13 cellular contexts compared by ENCODE assay signal in genomic region chr17:59751955-59752413, GRCh38. TPM values are rescaled to one million over a fixed set of nuclear protein-coding genes. Genes with fewer than 3 reads are reported as not detected.
DNase-seq lines count a peak whose midpoint lies in the region; ATAC-seq and TF ChIP-seq lines count a peak whose summit lies in the region.
"Had no signal": no experiment of that assay in that cellular context is flagged by ENCODE, and none has a peak within 500 bp of the region (broad histone marks: within the 10 kb centered on the region; RNA-seq: fewer than 3 reads in every experiment).

No MANE protein-coding gene starts in this region.

- POLR2A ChIA-PET in Caco-2 (lab: Charles Lee): interaction anchor here (0.6 to 0.9 kb wide), 3 partner anchors 45 to 107 kb away, joined by 3 to 11 read pairs (median 3); partner anchors contain the start of genes PTRH2 and VMP1

- H3K4me3 ChIP-seq in Caco-2 (ENCODE audit: low read depth, low read length): no peak overlapping the region
- H3K4me3 ChIP-seq: BLaER1 treated with 17β-estradiol and CSF1 and Interleukin-3, amounts not matched to agents 10 nM and 100 nM; gastrocnemius medialis; uterus had no signal

- H3K27me3 ChIP-seq in Caco-2 (replicated peaks; ENCODE audit: control insufficient read depth, insufficient read depth, low read length): no peaks in the 10 kb centered on the region
- H3K27me3 ChIP-seq: BLaER1 treated with 17β-estradiol and CSF1 and Interleukin-3, amounts not matched to agents 10 nM and 100 nM; gastrocnemius medialis; uterus had no signal

- intact Hi-C loops in Caco-2 (cut with micrococcal nuclease; ENCODE audit: unreplicated experiment): loop anchor here (5.0 kb wide), 1 partner anchor 285 kb away; no protein-coding TSS in a partner anchor

- peaks cover 39% of the 10 kb centered on the region for H3K4me1 ChIP-seq in Caco-2
- H3K4me1 ChIP-seq: uterus had no signal

- H3K27me3 Mint-ChIP-seq in activated naive CD8-positive, alpha-beta T cell: no peaks in the 10 kb centered on the region
- no peaks in the 10 kb centered on the region for H3K27me3 Mint-ChIP-seq in stimulated activated naive CD8-positive, alpha-beta T cell treated with anti-CD3 and anti-CD28 coated beads, Interleukin-15, Interleukin-2, amounts not matched to agents 100 ng/mL and 50 ng/mL, for 24 hours
- no peaks in the 10 kb centered on the region for H3K27me3 Mint-ChIP-seq in Caco-2 (ENCODE audit: insufficient read depth, unreplicated experiment)

- peak; percentile 35 for DNase-seq in stimulated activated CD4-positive, alpha-beta T cell treated with anti-CD3 and anti-CD28 coated beads, Interleukin-15, amount 100 ng/mL, for 24 hours
- DNase-seq in stimulated activated CD4-positive, alpha-beta T cell treated with anti-CD3 and anti-CD28 coated beads, Interleukin-12 subunit alpha, Interleukin-12 subunit beta, amount 100 ng/mL, for 4 hours: no peak
- DNase-seq in AG08396 (ENCODE audit: low spot score): no peak
- DNase-seq in Caco-2: no peak
- DNase-seq: gastrocnemius medialis, left colon, NCI-H510A, uterus had no signal

- no peaks in the 10 kb centered on the region for H3K36me3 ChIP-seq in Caco-2 (ENCODE audit: control insufficient read depth, insufficient read depth, low read length)
- H3K36me3 ChIP-seq: gastrocnemius medialis, uterus had no signal

- H3K9me3 ChIP-seq in Caco-2: no peaks in the 10 kb centered on the region
- H3K9me3 ChIP-seq: BLaER1 treated with 17β-estradiol and CSF1 and Interleukin-3, amounts not matched to agents 10 nM and 100 nM; gastrocnemius medialis; uterus had no signal

- H3K36me3 Mint-ChIP-seq in activated naive CD8-positive, alpha-beta T cell: peaks cover 4% of the 10 kb centered on the region
- peaks cover 15% of the 10 kb centered on the region for H3K36me3 Mint-ChIP-seq in stimulated activated naive CD8-positive, alpha-beta T cell treated with anti-CD3 and anti-CD28 coated beads, Interleukin-15, Interleukin-2, amounts not matched to agents 100 ng/mL and 50 ng/mL, for 24 hours (ENCODE audit: low read depth)
- H3K36me3 Mint-ChIP-seq in Caco-2 (ENCODE audit: insufficient read depth, unreplicated experiment): peaks cover 43% of the 10 kb centered on the region

- no TSS peak for BruUV-seq in Caco-2 (replicated peaks; lab: Mats Ljungman, UMichigan)

- CTCF ChIA-PET in Caco-2 (lab: Charles Lee): interaction anchor here (0.5 to 3.8 kb wide), 6 partner anchors 81 to 181 kb away, joined by 3 to 23 read pairs (median 5); no protein-coding TSS in a partner anchor

- ATAC-seq in HG03571 (IDR thresholded peaks at IDR 0.05; ENCODE audit: unreplicated experiment) (peak; percentile 51), GM18517 (IDR thresholded peaks at IDR 0.05; ENCODE audit: unreplicated experiment) (no peak)
- ATAC-seq: gastrocnemius medialis, left colon had no signal

- H3K9me3 Mint-ChIP-seq in activated naive CD8-positive, alpha-beta T cell (ENCODE audit: low read depth): no peaks in the 10 kb centered on the region
- no peaks in the 10 kb centered on the region for H3K9me3 Mint-ChIP-seq in stimulated activated naive CD8-positive, alpha-beta T cell treated with anti-CD3 and anti-CD28 coated beads, Interleukin-15, Interleukin-2, amounts not matched to agents 100 ng/mL and 50 ng/mL, for 24 hours
- no peaks in the 10 kb centered on the region for H3K9me3 Mint-ChIP-seq in Caco-2 (ENCODE audit: unreplicated experiment)

- no peak overlapping the region for H3K4me3 Mint-ChIP-seq in activated naive CD8-positive, alpha-beta T cell
- peak overlapping the region; percentile 39 for H3K4me3 Mint-ChIP-seq in stimulated activated naive CD8-positive, alpha-beta T cell treated with anti-CD3 and anti-CD28 coated beads, Interleukin-15, Interleukin-2, amounts not matched to agents 100 ng/mL and 50 ng/mL, for 24 hours
- no peak overlapping the region for H3K4me3 Mint-ChIP-seq in Caco-2 (ENCODE audit: unreplicated experiment)

- no peak for TF ChIP-seq CTCF in Caco-2 (IDR thresholded peaks at IDR 0.05; ENCODE audit: insufficient read depth in 1 of 2, low read depth in 1 of 2, low read length in 1 of 2, severe bottlenecking in 1 of 2, unreplicated experiment in 1 of 2)

- peak overlapping the region; percentile 97 for H3K27ac Mint-ChIP-seq in activated naive CD8-positive, alpha-beta T cell
- H3K27ac Mint-ChIP-seq in stimulated activated naive CD8-positive, alpha-beta T cell treated with anti-CD3 and anti-CD28 coated beads, Interleukin-15, Interleukin-2, amounts not matched to agents 100 ng/mL and 50 ng/mL, for 24 hours: peak overlapping the region; percentile 100
- no peak overlapping the region for H3K27ac Mint-ChIP-seq in Caco-2 (ENCODE audit: unreplicated experiment)

- peaks cover 48% of the 10 kb centered on the region for H3K4me1 Mint-ChIP-seq in activated naive CD8-positive, alpha-beta T cell (ENCODE audit: low read depth)
- H3K4me1 Mint-ChIP-seq in stimulated activated naive CD8-positive, alpha-beta T cell treated with anti-CD3 and anti-CD28 coated beads, Interleukin-15, Interleukin-2, amounts not matched to agents 100 ng/mL and 50 ng/mL, for 24 hours (ENCODE audit: low read depth): peaks cover 68% of the 10 kb centered on the region
- peaks cover 35% of the 10 kb centered on the region for H3K4me1 Mint-ChIP-seq in Caco-2 (ENCODE audit: low read depth, unreplicated experiment)

RNA-seq across cellular contexts. Expression of gene VMP1, which starts 44.5 kb away (rescaled TPM):
- 277 and 297 TPM in 2 replicates for total RNA-seq in Caco-2 (2022)

RNA-seq across cellular contexts. Expression of gene PTRH2, which starts 44.8 kb away (rescaled TPM):
- total RNA-seq in Caco-2 (2022): 36.1 and 36.6 TPM in 2 replicates
